8 cellular contexts compared by ENCODE assay signal in genomic region chr6:136921936-136922679, GRCh38. TPM values are rescaled to one million over a fixed set of nuclear protein-coding genes. Genes with fewer than 3 reads are reported as not detected.
DNase-seq lines count a peak whose midpoint lies in the region; ATAC-seq and TF ChIP-seq lines count a peak whose summit lies in the region.

SLC35D3 (plus strand) TSS chr6:136922301; CDS start chr6:136922429, 128 bp downstream.

- H3K4me3 ChIP-seq in NT2/D1 (ENCODE audit: insufficient read length, low read depth) (peak within 1 kb of the TSS; percentile 47), breast epithelium (peak within 1 kb of the TSS; percentile 46 to 79 (median 57))

- no peak for TF ChIP-seq CTCF in breast epithelium (IDR thresholded peaks at IDR 0.05)

- intact Hi-C loops in breast epithelium (cut with DNase I; ENCODE audit: low total_unique reads), result no loop called here

- peak; percentile 30 for DNase-seq in activated CD4-positive, alpha-beta T cell treated with anti-CD3 and anti-CD28 coated beads for 48 hours
- DNase-seq in activated CD4-positive, alpha-beta T cell treated with anti-CD3 and anti-CD28 coated beads, Interleukin-2, amount 50 U/mL, for 1 hour, result no peak
- DNase-seq in NT2/D1 (ENCODE audit: low read depth, low spot score), result no peak
- DNase-seq in breast epithelium (ENCODE audit: low spot score in 2 of 2), result no peak
- DNase-seq in kidney tubule cell (ENCODE audit: low spot score), result peak; percentile 11

- no peaks in the 10 kb centered on the region for H3K36me3 ChIP-seq in NT2/D1 (ENCODE audit: insufficient read depth, insufficient read length, low read length)
- no peaks in the 10 kb centered on the region for H3K36me3 ChIP-seq in breast epithelium

- no peaks in the 10 kb centered on the region for H3K4me1 ChIP-seq in NT2/D1 (ENCODE audit: insufficient read depth, insufficient read length)
- H3K4me1 ChIP-seq in breast epithelium, result peaks cover 0 to 5% of the 10 kb centered on the region in 2 donors

- ATAC-seq in HG03095 (IDR thresholded peaks at IDR 0.05; ENCODE audit: unreplicated experiment), result no peak
- no peak for ATAC-seq in GM18909 (IDR thresholded peaks at IDR 0.05; ENCODE audit: poor library complexity, unreplicated experiment)

- H3K36me3 Mint-ChIP-seq in stimulated activated naive CD8-positive, alpha-beta T cell treated with anti-CD3 and anti-CD28 coated beads, Interleukin-15, Interleukin-2, amounts not matched to agents 100 ng/mL and 50 ng/mL, for 24 hours (ENCODE audit: low read depth), result no peaks in the 10 kb centered on the region

- no peak within 1 kb of the TSS for H3K27ac ChIP-seq in breast epithelium

- peaks cover 32% of the 10 kb centered on the region for H3K4me1 Mint-ChIP-seq in stimulated activated naive CD8-positive, alpha-beta T cell treated with anti-CD3 and anti-CD28 coated beads, Interleukin-15, Interleukin-2, amounts not matched to agents 100 ng/mL and 50 ng/mL, for 24 hours (ENCODE audit: low read depth)

- H3K9me3 ChIP-seq in NT2/D1 (ENCODE audit: insufficient read depth, low read length) (no peaks in the 10 kb centered on the region), breast epithelium (no peaks in the 10 kb centered on the region)

- peaks cover 55% of the 10 kb centered on the region for H3K27me3 Mint-ChIP-seq in stimulated activated naive CD8-positive, alpha-beta T cell treated with anti-CD3 and anti-CD28 coated beads, Interleukin-15, Interleukin-2, amounts not matched to agents 100 ng/mL and 50 ng/mL, for 24 hours

- peak within 1 kb of the TSS; percentile 67 for H3K9ac ChIP-seq in NT2/D1 (ENCODE audit: insufficient read length, low read depth)

- no peaks in the 10 kb centered on the region for H3K9me3 Mint-ChIP-seq in stimulated activated naive CD8-positive, alpha-beta T cell treated with anti-CD3 and anti-CD28 coated beads, Interleukin-15, Interleukin-2, amounts not matched to agents 100 ng/mL and 50 ng/mL, for 24 hours

- no peak for TF ChIP-seq POLR2A in breast epithelium (IDR thresholded peaks at IDR 0.05)

- H3K27ac Mint-ChIP-seq in stimulated activated naive CD8-positive, alpha-beta T cell treated with anti-CD3 and anti-CD28 coated beads, Interleukin-15, Interleukin-2, amounts not matched to agents 100 ng/mL and 50 ng/mL, for 24 hours, result peak within 1 kb of the TSS; percentile 49

- H3K27me3 ChIP-seq in NT2/D1 (ENCODE audit: insufficient read depth, insufficient read length) (peaks cover 57% of the 10 kb centered on the region), breast epithelium (peaks cover 7 to 29% of the 10 kb centered on the region in 2 donors)

- peak within 1 kb of the TSS; percentile 81 for H3K4me3 Mint-ChIP-seq in stimulated activated naive CD8-positive, alpha-beta T cell treated with anti-CD3 and anti-CD28 coated beads, Interleukin-15, Interleukin-2, amounts not matched to agents 100 ng/mL and 50 ng/mL, for 24 hours

RNA-seq across cellular contexts. Expression of gene SLC35D3, which starts in this region (rescaled TPM):
- not detected for total RNA-seq in breast epithelium

Comparison
In these comparisons a context has a peak if more than half of its experiments do, and no peak if none do; other contexts are left out.
1. DNase-seq: peak in activated CD4-positive, alpha-beta T cell treated with anti-CD3 and anti-CD28 coated beads for 48 hours (single experiment) and kidney tubule cell (single experiment); none in activated CD4-positive, alpha-beta T cell treated with anti-CD3 and anti-CD28 coated beads, Interleukin-2, amount 50 U/mL, for 1 hour (single experiment), NT2/D1 (single experiment) and breast epithelium (0 of 2).